In genomic region chr11:92249156-92249753, GRCh38 we compare ENCODE assay signal across 23 cellular contexts. TPM values are rescaled to one million over a fixed set of nuclear protein-coding genes. Genes with fewer than 3 reads are reported as not detected.
"Had no signal": no experiment of that assay in that cellular context is flagged by ENCODE, and none has a peak within 500 bp of the region (broad histone marks: within the 10 kb centered on the region; RNA-seq: fewer than 3 reads in every experiment).

No MANE protein-coding gene starts in this region.

- H3K9me3 Mint-ChIP-seq: activated naive CD4-positive, alpha-beta T cell treated with anti-CD3 and anti-CD28 coated beads, Interleukin-2, amount 50 U/mL, for 24 hours; T-helper 1 cell treated with Interleukin-12 subunit alpha and Interleukin-12 subunit beta and Interleukin-4 antibody, amounts not matched to agents 30 μg/mL and 1 μg/mL, for 36 hours had no signal

- H3K27me3 Mint-ChIP-seq: activated naive CD4-positive, alpha-beta T cell treated with anti-CD3 and anti-CD28 coated beads, Interleukin-2, amount 50 U/mL, for 24 hours had no signal

- H3K4me3 Mint-ChIP-seq: activated CD8-positive, alpha-beta T cell treated with anti-CD3 and anti-CD28 coated beads, Interleukin-2, amount 10 ng/mL, durations not matched to agents 7 days and 5 days; activated naive CD4-positive, alpha-beta T cell treated with anti-CD3 and anti-CD28 coated beads, Interleukin-2, amount 50 U/mL, for 24 hours; T-helper 1 cell treated with Interleukin-12 subunit alpha and Interleukin-12 subunit beta and Interleukin-4 antibody, amounts not matched to agents 30 μg/mL and 1 μg/mL, for 36 hours; WTC11 had no signal

- ATAC-seq: activated CD8-positive, alpha-beta T cell treated with anti-CD3 and anti-CD28 coated beads, Interleukin-2, amount 10 ng/mL, durations not matched to agents 7 days and 5 days; WTC11 had no signal

- H3K36me3 ChIP-seq: breast epithelium had no signal

- H3K36me3 Mint-ChIP-seq: activated naive CD4-positive, alpha-beta T cell treated with anti-CD3 and anti-CD28 coated beads, Interleukin-2, amount 50 U/mL, for 24 hours had no signal

- H3K4me1 Mint-ChIP-seq: activated naive CD4-positive, alpha-beta T cell treated with anti-CD3 and anti-CD28 coated beads, Interleukin-2, amount 50 U/mL, for 24 hours had no signal

- H3K27ac Mint-ChIP-seq: activated CD8-positive, alpha-beta T cell treated with anti-CD3 and anti-CD28 coated beads, Interleukin-2, amount 10 ng/mL, durations not matched to agents 7 days and 5 days; activated naive CD4-positive, alpha-beta T cell treated with anti-CD3 and anti-CD28 coated beads, Interleukin-2, amount 50 U/mL, for 24 hours; T-helper 1 cell treated with Interleukin-12 subunit alpha and Interleukin-12 subunit beta and Interleukin-4 antibody, amounts not matched to agents 30 μg/mL and 1 μg/mL, for 36 hours; WTC11 had no signal

- H3K27ac ChIP-seq: breast epithelium, coronary artery had no signal

- DNase-seq: activated CD4-positive, alpha-beta T cell treated with anti-CD3 and anti-CD28 coated beads for 48 hours; activated CD4-positive, alpha-beta T cell treated with anti-CD3 and anti-CD28 coated beads, Interleukin-2, amount 50 U/mL, for 4 hours; activated CD4-positive, CD25-positive, alpha-beta regulatory T cell treated with anti-CD3 and anti-CD28 coated beads, Interleukin-2, amount 50 U/mL, for 72 hours; activated CD8-positive, alpha-beta memory T cell treated with anti-CD3 and anti-CD28 coated beads, Interleukin-2, amount 50 U/mL, for 48 hours; activated CD8-positive, alpha-beta T cell treated with anti-CD3 and anti-CD28 coated beads, Interleukin-2, amount 10 ng/mL, durations not matched to agents 7 days and 5 days; activated T-cell treated with anti-CD3 and anti-CD28 coated beads, Interleukin-2, amount 50 U/mL, for 1 hour; aorta; caudate nucleus; Karpas-422; MM.1S; NCI-H1105; NCI-H146; NCI-H1930; NCI-H345; NCI-H510A; NCI-H748 treated with DMSO at 0.1 percent for 48 hours; SK-N-SH had no signal

- H3K4me3 ChIP-seq: breast epithelium, coronary artery had no signal

- H3K4me1 ChIP-seq: breast epithelium had no signal

- H3K9me3 ChIP-seq: breast epithelium, SK-N-SH had no signal

RNA-seq across cellular contexts. Expression of gene FAT3, which starts 24.6 kb away (rescaled TPM):
- total RNA-seq: activated CD8-positive, alpha-beta T cell treated with anti-CD3 and anti-CD28 coated beads, Interleukin-2, amount 10 ng/mL, durations not matched to agents 7 days and 5 days; OCI-LY7 had no signal
